17 cellular contexts compared by ENCODE assay signal in the genomic region with DNA sequence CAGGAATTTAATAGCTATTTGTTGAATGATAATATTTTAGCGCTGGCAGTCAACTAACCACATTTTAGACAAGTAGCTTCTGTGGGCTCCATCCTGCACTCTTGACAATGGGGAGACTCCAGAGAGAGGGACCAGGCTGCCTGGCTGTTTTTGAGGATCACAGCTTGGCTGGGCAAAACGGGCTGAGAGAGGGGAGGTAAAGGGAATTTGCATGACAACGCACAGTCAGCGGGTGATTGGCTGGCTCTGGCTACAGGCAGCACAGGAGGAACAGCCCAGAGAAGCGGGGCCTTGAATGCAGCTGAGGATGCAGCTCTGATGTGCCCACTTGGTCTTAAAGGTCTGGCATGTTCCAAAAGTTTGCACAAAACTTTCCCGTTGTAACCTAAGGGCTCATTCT. TPM values are rescaled to one million over a fixed set of nuclear protein-coding genes. Genes with fewer than 3 reads are reported as not detected.
"Had no signal": no experiment of that assay in that cellular context is flagged by ENCODE, and none has a peak within 500 bp of the region (broad histone marks: within the 10 kb centered on the region; RNA-seq: fewer than 3 reads in every experiment).

No MANE protein-coding gene starts in this region.

- FAIRE-seq: colon, TTC549 had no signal

- H3K79me2 ChIP-seq: parathyroid adenoma had no signal

- H3K9ac ChIP-seq: parathyroid adenoma had no signal

- H3K27ac ChIP-seq: cardiac muscle cell, parathyroid adenoma, skin epidermis, thyroid gland, vagina had no signal

- DNase-seq: activated CD4-positive, alpha-beta T cell treated with anti-CD3 and anti-CD28 coated beads, Interleukin-2, amount 10 ng/mL, durations not matched to agents 7 days and 5 days; activated CD4-positive, CD25-positive, alpha-beta regulatory T cell; activated naive CD4-positive, alpha-beta T cell treated with anti-CD3 and anti-CD28 coated beads, Interleukin-2, amount 10 ng/mL, durations not matched to agents 7 days and 5 days; effector CD4-positive, alpha-beta T cell; foreskin melanocyte; immature natural killer cell; left colon; T-helper 2 cell; thyroid gland had no signal

- ATAC-seq: left colon had no signal

- H3K36me3 ChIP-seq: cardiac muscle cell, thyroid gland, vagina had no signal

- H3K4me1 ChIP-seq: parathyroid adenoma, vagina had no signal

- H3K4me3 ChIP-seq: cardiac muscle cell, skin epidermis, thyroid gland, vagina had no signal

- H2AFZ ChIP-seq: parathyroid adenoma had no signal

- H3K9me3 ChIP-seq: thyroid gland, vagina had no signal

- H3K27me3 ChIP-seq: cardiac muscle cell, thyroid gland, vagina had no signal

RNA-seq across cellular contexts. Expression of gene LRFN2, which starts 41.2 kb away (rescaled TPM):
- total RNA-seq: activated T-helper 2 cell treated with anti-CD3 and anti-CD28 coated beads, Interferon-gamma antibody, Interleukin-2, Interleukin-4, amounts not matched to agents 10 μg/mL and 5 μg/mL and 100 μg/mL, durations not matched to agents 14 hours and 24 hours and 36 hours; renal cortical epithelial cell; vagina had no signal
- polyA plus RNA-seq: cardiac muscle cell had no signal
